In genomic region chr2:12074126-12074883, GRCh38 we compare ENCODE assay signal across 1 cellular context.
A peak's percentile ranks its signal among the peaks of the same experiment; 100 is the strongest.
TF ChIP-seq lines count a peak whose summit lies in the region.

No MANE protein-coding gene starts in this region.

TF ChIP-seq in K562, 482 proteins besides CTCF, POLR2A, EP300 and RAD21 (continued from another document and continues in another):
- TF ChIP-seq RREB1 (CRISPR knock-in tag; IDR thresholded peaks at IDR 0.05) (peak; percentile 93), MAFF (IDR thresholded peaks at IDR 0.05; ENCODE audit: low read length) (peak; percentile 54), E2F4 (CRISPR knock-in tag; IDR thresholded peaks at IDR 0.05; ENCODE audit: low read depth) (no peak), ARNT (IDR thresholded peaks at IDR 0.05) (0 out of 4 replicates have a peak, but pooled peaks of 1 of the 2 experiments have one; percentile 54), KLF10 (CRISPR knock-in tag; IDR thresholded peaks at IDR 0.05) (no peak), NFE2 (IDR thresholded peaks at IDR 0.05; ENCODE audit: low read depth) (peak; percentile 86), CGGBP1 (CRISPR knock-in tag; IDR thresholded peaks at IDR 0.05) (no peak), EZH2 (IDR thresholded peaks at IDR 0.05; ENCODE audit: borderline replicate concordance, low read depth, low read length) (no peak), STAG1 (CRISPR knock-in tag; IDR thresholded peaks at IDR 0.05; ENCODE audit: borderline replicate concordance) (no peak), MTA2 (IDR thresholded peaks at IDR 0.05; ENCODE audit: low read depth) (peak; percentile 88), MEIS2 (IDR thresholded peaks at IDR 0.05; ENCODE audit: partially characterized antibody) (peak; percentile 96), ZNF589 (CRISPR knock-in tag; IDR thresholded peaks at IDR 0.05; ENCODE audit: low read depth) (peak; percentile 20; the same call in 1 of the 2 replicates), EGR1 (conservative IDR thresholded peaks at IDR 0.05) (no peak), PML (IDR thresholded peaks at IDR 0.05; ENCODE audit: low read length) (peak; percentile 96), FOXM1 (IDR thresholded peaks at IDR 0.05; ENCODE audit: low read depth) (peak; percentile 93), FOXM1 (CRISPR knock-in tag; IDR thresholded peaks at IDR 0.05; ENCODE audit: low read depth) (no peak), ZSCAN32 (CRISPR knock-in tag; IDR thresholded peaks at IDR 0.05) (no peak), SIN3A (IDR thresholded peaks at IDR 0.05; ENCODE audit: borderline replicate concordance in 2 of 2, control insufficient read depth in 1 of 2, low read depth in 2 of 2, low read length in 2 of 2) (no peak), NR4A1 (CRISPR knock-in tag; IDR thresholded peaks at IDR 0.05) (peak; percentile 74; the same call in 1 of the 2 replicates), NR4A1 (tag; IDR thresholded peaks at IDR 0.05) (peak; percentile 52), NELFE (IDR thresholded peaks at IDR 0.05; ENCODE audit: insufficient read depth, insufficient read length) (no peak), CBX5 (IDR thresholded peaks at IDR 0.05; ENCODE audit: borderline replicate concordance, low read depth) (0 out of 2 replicates have a peak, but pooled peaks have one; percentile 43), POLR3A (IDR thresholded peaks at IDR 0.05; ENCODE audit: borderline replicate concordance, extremely low read depth, insufficient read depth, insufficient read length) (no peak), ZNF764 (CRISPR knock-in tag; IDR thresholded peaks at IDR 0.05; ENCODE audit: low read depth) (no peak), KHSRP (IDR thresholded peaks at IDR 0.05) (0 out of 2 replicates have a peak, but pooled peaks have one; percentile 71), TCF3 (CRISPR knock-in tag; IDR thresholded peaks at IDR 0.05) (peak; percentile 88), ZNF57 (CRISPR knock-in tag; IDR thresholded peaks at IDR 0.05) (no peak), ZNF75A (CRISPR knock-in tag; IDR thresholded peaks at IDR 0.05) (0 out of 2 replicates have a peak, but pooled peaks have one; percentile 36), CBFA2T3 (IDR thresholded peaks at IDR 0.05) (peak; percentile 96), ETV6 (IDR thresholded peaks at IDR 0.05; ENCODE audit: borderline replicate concordance in 1 of 2, low read depth in 2 of 2, low read length in 1 of 2) (0 out of 4 replicates have a peak, but pooled peaks of 1 of the 2 experiments have one; percentile 66), ETV6 (CRISPR knock-in tag; IDR thresholded peaks at IDR 0.05; ENCODE audit: borderline replicate concordance) (no peak), GATAD2A (IDR thresholded peaks at IDR 0.05) (0 out of 2 replicates have a peak, but pooled peaks have one; percentile 38), PBX2 (CRISPR knock-in tag; IDR thresholded peaks at IDR 0.05; ENCODE audit: low read depth) (peak; percentile 72), PBX2 (tag; conservative IDR thresholded peaks at IDR 0.05; ENCODE audit: low read depth) (peak; percentile 75), SIRT6 (IDR thresholded peaks at IDR 0.05; ENCODE audit: low read depth, low read length) (no peak), ZNF551 (CRISPR knock-in tag; IDR thresholded peaks at IDR 0.05) (no peak), MLLT1 (IDR thresholded peaks at IDR 0.05) (peak; percentile 39 to 75; a peak in 2 of 4 replicates), TEAD1 (CRISPR knock-in tag; IDR thresholded peaks at IDR 0.05) (peak; percentile 62 to 72)
- TF ChIP-seq, protein P1, sequence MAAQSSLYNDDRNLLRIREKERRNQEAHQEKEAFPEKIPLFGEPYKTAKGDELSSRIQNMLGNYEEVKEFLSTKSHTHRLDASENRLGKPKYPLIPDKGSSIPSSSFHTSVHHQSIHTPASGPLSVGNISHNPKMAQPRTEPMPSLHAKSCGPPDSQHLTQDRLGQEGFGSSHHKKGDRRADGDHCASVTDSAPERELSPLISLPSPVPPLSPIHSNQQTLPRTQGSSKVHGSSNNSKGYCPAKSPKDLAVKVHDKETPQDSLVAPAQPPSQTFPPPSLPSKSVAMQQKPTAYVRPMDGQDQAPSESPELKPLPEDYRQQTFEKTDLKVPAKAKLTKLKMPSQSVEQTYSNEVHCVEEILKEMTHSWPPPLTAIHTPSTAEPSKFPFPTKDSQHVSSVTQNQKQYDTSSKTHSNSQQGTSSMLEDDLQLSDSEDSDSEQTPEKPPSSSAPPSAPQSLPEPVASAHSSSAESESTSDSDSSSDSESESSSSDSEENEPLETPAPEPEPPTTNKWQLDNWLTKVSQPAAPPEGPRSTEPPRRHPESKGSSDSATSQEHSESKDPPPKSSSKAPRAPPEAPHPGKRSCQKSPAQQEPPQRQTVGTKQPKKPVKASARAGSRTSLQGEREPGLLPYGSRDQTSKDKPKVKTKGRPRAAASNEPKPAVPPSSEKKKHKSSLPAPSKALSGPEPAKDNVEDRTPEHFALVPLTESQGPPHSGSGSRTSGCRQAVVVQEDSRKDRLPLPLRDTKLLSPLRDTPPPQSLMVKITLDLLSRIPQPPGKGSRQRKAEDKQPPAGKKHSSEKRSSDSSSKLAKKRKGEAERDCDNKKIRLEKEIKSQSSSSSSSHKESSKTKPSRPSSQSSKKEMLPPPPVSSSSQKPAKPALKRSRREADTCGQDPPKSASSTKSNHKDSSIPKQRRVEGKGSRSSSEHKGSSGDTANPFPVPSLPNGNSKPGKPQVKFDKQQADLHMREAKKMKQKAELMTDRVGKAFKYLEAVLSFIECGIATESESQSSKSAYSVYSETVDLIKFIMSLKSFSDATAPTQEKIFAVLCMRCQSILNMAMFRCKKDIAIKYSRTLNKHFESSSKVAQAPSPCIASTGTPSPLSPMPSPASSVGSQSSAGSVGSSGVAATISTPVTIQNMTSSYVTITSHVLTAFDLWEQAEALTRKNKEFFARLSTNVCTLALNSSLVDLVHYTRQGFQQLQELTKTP (IDR thresholded peaks at IDR 0.05; ENCODE audit: low read depth in 1 of 2, partially characterized antibody in 2 of 2) = peak in 1 of 2 experiments; percentile 70
- TF ChIP-seq, protein P2, sequence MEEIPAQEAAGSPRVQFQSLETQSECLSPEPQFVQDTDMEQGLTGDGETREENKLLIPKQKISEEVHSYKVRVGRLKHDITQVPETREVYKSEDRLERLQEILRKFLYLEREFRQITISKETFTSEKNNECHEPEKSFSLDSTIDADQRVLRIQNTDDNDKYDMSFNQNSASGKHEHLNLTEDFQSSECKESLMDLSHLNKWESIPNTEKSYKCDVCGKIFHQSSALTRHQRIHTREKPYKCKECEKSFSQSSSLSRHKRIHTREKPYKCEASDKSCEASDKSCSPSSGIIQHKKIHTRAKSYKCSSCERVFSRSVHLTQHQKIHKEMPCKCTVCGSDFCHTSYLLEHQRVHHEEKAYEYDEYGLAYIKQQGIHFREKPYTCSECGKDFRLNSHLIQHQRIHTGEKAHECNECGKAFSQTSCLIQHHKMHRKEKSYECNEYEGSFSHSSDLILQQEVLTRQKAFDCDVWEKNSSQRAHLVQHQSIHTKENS (CRISPR knock-in tag; IDR thresholded peaks at IDR 0.05) = no peak
- TF ChIP-seq, protein P3, sequence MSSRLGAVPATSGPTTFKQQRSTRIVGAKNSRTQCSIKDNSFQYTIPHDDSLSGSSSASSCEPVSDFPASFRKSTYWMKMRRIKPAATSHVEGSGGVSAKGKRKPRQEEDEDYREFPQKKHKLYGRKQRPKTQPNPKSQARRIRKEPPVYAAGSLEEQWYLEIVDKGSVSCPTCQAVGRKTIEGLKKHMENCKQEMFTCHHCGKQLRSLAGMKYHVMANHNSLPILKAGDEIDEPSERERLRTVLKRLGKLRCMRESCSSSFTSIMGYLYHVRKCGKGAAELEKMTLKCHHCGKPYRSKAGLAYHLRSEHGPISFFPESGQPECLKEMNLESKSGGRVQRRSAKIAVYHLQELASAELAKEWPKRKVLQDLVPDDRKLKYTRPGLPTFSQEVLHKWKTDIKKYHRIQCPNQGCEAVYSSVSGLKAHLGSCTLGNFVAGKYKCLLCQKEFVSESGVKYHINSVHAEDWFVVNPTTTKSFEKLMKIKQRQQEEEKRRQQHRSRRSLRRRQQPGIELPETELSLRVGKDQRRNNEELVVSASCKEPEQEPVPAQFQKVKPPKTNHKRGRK (tag; IDR thresholded peaks at IDR 0.05) = no peak
- TF ChIP-seq, protein P4, sequence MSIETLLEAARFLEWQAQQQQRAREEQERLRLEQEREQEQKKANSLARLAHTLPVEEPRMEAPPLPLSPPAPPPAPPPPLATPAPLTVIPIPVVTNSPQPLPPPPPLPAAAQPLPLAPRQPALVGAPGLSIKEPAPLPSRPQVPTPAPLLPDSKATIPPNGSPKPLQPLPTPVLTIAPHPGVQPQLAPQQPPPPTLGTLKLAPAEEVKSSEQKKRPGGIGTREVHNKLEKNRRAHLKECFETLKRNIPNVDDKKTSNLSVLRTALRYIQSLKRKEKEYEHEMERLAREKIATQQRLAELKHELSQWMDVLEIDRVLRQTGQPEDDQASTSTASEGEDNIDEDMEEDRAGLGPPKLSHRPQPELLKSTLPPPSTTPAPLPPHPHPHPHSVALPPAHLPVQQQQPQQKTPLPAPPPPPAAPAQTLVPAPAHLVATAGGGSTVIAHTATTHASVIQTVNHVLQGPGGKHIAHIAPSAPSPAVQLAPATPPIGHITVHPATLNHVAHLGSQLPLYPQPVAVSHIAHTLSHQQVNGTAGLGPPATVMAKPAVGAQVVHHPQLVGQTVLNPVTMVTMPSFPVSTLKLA (conservative IDR thresholded peaks at IDR 0.05) = peak in 1 of 2 experiments; percentile 52; a peak in 1 of 4 replicates
